ENCODE assay signal across 8 cellular contexts in the genomic region with DNA sequence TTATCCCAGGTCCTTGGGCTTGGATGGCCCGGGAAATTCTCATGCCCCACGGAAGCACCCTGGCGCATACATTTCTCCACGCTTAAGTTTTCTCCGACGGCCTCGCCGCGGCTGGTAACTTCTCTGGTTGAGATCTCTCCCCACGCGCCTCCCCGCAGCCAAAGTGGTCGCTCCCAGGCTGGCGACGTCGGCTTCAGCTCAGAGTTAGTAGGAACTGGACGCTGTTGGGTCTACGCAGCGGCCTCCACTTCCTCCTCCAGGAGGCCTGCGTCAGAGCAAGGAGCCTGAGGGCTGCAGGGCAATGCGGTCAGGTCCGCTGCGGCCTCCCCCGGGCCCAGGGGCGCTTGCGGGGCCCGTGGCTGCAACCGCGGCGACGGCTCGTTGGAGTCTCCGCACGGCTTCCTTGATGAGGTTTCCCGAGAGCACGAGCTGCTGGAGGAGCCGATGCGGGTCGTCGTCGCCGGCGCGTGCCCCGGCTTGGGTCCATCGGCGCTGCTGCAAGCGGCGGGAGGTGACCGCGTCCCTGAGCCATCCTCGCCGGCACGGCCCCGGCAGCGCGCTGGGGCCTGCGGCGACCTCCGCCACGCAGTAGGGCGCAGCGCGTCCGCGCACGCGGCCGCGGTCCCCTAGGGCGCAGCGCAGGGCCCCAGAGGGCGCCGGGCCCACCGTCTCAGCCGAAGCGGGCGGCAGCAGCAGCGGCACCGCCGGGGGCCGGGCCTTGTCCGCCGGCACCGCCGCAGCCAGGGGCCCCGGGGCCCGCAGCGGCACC. TPM values are rescaled to one million over a fixed set of nuclear protein-coding genes. Genes with fewer than 3 reads are reported as not detected.
DNase-seq lines count a peak whose midpoint lies in the region; ATAC-seq, FAIRE-seq and TF ChIP-seq lines count a peak whose summit lies in the region.
"Had no signal": no experiment of that assay in that cellular context is flagged by ENCODE, and none has a peak within 500 bp of the region (broad histone marks: within the 10 kb centered on the region; RNA-seq: fewer than 3 reads in every experiment).

No MANE protein-coding gene starts in this region.

- FAIRE-seq in GM12892 (lab: Jason Lieb, UNC), result no peak
- FAIRE-seq: frontal cortex had no signal

- H3K27ac ChIP-seq in ovary, result peak overlapping the region; percentile 72 to 97

- no peaks in the 10 kb centered on the region for H3K9me3 ChIP-seq in ovary

- H3K27me3 ChIP-seq in ovary, result no peaks in the 10 kb centered on the region

- TF ChIP-seq EP300 in ovary (IDR thresholded peaks at IDR 0.05), result no peak

- intact Hi-C loops in head of caudate nucleus (cut with DNase I) (loop anchor here (1.0 to 5.0 kb wide), 2 partner anchors 14 to 51 kb away; a partner anchor contains a TSS), ovary (cut with DNase I) (loop anchor here in 1 of 4 donors (10.0 kb wide), 1 partner anchor 49 kb away; no protein-coding TSS in a partner anchor)

- 1 to 4% (median 1%) methylated on average over 23 to 89 of the region's 89 CpGs for WGBS in ovary, 3 donors

- DNase-seq in GM12892 (ENCODE audit: insufficient read length) (peak; percentile 46), NCI-H510A treated with DMSO at 0.1 percent for 48 hours (lab: John Stamatoyannopoulos, UW) (peak; percentile 15), head of caudate nucleus (peak in 29 of 42 donors; percentile 23 to 70 (median 48)), ovary (peak; percentile 27 to 59 (median 44)), DMS79 treated with DMSO at 0.1 percent for 48 hours (lab: John Stamatoyannopoulos, UW) (no peak)
- DNase-seq in activated effector memory CD4-positive, alpha-beta T cell treated with anti-CD3 and anti-CD28 coated beads, Interleukin-2, amount 50 U/mL, for 16 hours, result peak; percentile 74

- peak; percentile 30 for ATAC-seq in HG02588 (IDR thresholded peaks at IDR 0.05; ENCODE audit: unreplicated experiment)

- no peak for TF ChIP-seq POLR2A in GM12892 (IDR thresholded peaks at IDR 0.05; ENCODE audit: low read depth, low read length)
- TF ChIP-seq POLR2A in ovary (IDR thresholded peaks at IDR 0.05), result no peak

- H3K4me3 ChIP-seq in ovary, result peak overlapping the region; percentile 94

- H3K4me1 ChIP-seq in ovary (ENCODE audit: insufficient read depth), result peaks cover 8% of the 10 kb centered on the region

- no peaks in the 10 kb centered on the region for H3K36me3 ChIP-seq in ovary

- TF ChIP-seq CTCF in ovary (IDR thresholded peaks at IDR 0.05), result no peak

RNA-seq across cellular contexts. Expression of a gene that starts 0.7 kb away (rescaled TPM):
- polyA plus RNA-seq in GM12892 (2012; ENCODE audit: missing spikeins), result 1.8 TPM
- 10 to 100 TPM in 1 of 7 donors, 1 to 10 TPM in 6; 4.2 to 16.8 (median 6.5) TPM for total RNA-seq in ovary
- polyA plus RNA-seq in ovary, result 1 to 10 TPM; 3.2 to 8.5 TPM

RNA-seq across cellular contexts. Expression of a gene that starts 14.7 kb away (rescaled TPM):
- polyA plus RNA-seq in GM12892 (2012; ENCODE audit: missing spikeins), result 0.34 TPM
- total RNA-seq in ovary, result 1 to 10 TPM; 3.7 to 8.2 (median 4.5) TPM
- polyA plus RNA-seq in ovary, result 1 to 10 TPM; 1.7 to 3.0 TPM

RNA-seq across cellular contexts. Expression of a gene that starts 41.3 kb away (rescaled TPM):
- 18.7 TPM for polyA plus RNA-seq in GM12892 (2012; ENCODE audit: missing spikeins)
- 10 to 100 TPM in 6 of 7 donors, 1 to 10 TPM in 1; 7.7 to 18.1 (median 13.5) TPM for total RNA-seq in ovary
- 10 to 100 TPM in 1 of 2 donors, 1 to 10 TPM in 1; 6.7 to 14.1 TPM for polyA plus RNA-seq in ovary
